1 cellular context compared by ENCODE assay signal in the genomic region with DNA sequence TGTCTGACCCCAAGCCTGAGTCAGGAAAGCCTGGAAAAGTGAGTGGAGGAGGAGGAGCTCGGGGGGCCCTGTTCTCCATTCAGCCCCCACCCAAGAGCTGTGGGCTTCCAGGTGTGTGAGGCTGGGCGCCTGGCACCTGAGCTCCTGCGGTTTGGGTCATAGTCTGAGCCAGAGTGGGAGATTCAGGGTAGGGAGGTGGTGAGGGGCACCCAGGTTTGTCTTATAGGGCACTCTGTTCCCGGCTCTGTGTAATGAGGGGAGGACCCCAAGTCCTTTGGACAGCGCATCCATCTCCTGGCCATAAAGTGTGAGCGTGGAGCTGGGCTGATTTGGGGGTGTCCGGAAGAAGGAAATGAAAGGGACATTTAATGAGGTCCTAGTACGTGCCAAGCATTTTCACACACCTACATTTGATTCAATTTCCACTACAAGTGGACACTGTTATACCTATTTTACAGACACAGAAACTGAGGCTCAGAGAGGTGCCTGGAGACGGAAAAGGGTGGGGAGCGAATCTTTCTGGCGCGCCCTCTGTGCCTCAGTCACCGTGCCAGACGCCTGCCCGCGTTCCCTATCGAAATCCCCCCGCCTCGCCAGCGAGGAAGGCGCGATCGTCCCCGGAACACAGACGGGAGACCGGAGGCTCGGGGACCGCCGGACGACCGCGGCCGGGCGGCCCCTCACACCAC.
TF ChIP-seq lines count a peak whose summit lies in the region.

No MANE protein-coding gene starts in this region.

TF ChIP-seq in A549, 52 proteins besides CTCF, POLR2A, EP300 and RAD21 (continued from another document):
- no peak for TF ChIP-seq HDAC2 (IDR thresholded peaks at IDR 0.05)
- no peak for TF ChIP-seq HOXA7 (CRISPR knock-in tag; IDR thresholded peaks at IDR 0.05)
- TF ChIP-seq, protein P1, sequence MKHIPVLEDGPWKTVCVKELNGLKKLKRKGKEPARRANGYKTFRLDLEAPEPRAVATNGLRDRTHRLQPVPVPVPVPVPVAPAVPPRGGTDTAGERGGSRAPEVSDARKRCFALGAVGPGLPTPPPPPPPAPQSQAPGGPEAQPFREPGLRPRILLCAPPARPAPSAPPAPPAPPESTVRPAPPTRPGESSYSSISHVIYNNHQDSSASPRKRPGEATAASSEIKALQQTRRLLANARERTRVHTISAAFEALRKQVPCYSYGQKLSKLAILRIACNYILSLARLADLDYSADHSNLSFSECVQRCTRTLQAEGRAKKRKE (CRISPR knock-in tag; IDR thresholded peaks at IDR 0.05; ENCODE audit: low read depth): no peak
- TF ChIP-seq, protein P2, sequence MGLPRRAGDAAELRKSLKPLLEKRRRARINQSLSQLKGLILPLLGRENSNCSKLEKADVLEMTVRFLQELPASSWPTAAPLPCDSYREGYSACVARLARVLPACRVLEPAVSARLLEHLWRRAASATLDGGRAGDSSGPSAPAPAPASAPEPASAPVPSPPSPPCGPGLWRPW (IDR thresholded peaks at IDR 0.05): no peak
- no peak for TF ChIP-seq FOSB (CRISPR knock-in tag; IDR thresholded peaks at IDR 0.05)
- TF ChIP-seq, protein P3, sequence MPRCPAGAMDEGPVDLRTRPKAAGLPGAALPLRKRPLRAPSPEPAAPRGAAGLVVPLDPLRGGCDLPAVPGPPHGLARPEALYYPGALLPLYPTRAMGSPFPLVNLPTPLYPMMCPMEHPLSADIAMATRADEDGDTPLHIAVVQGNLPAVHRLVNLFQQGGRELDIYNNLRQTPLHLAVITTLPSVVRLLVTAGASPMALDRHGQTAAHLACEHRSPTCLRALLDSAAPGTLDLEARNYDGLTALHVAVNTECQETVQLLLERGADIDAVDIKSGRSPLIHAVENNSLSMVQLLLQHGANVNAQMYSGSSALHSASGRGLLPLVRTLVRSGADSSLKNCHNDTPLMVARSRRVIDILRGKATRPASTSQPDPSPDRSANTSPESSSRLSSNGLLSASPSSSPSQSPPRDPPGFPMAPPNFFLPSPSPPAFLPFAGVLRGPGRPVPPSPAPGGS (IDR thresholded peaks at IDR 0.05): no peak
- no peak for TF ChIP-seq BHLHE40 (IDR thresholded peaks at IDR 0.05; ENCODE audit: low read depth, low read length)
